In genomic region chr2:10765914-10766313, GRCh38 we compare ENCODE assay signal across 18 cellular contexts. TPM values are rescaled to one million over a fixed set of nuclear protein-coding genes. Genes with fewer than 3 reads are reported as not detected.
DNase-seq lines count a peak whose midpoint lies in the region; ATAC-seq, FAIRE-seq and TF ChIP-seq lines count a peak whose summit lies in the region.
"Had no signal": no experiment of that assay in that cellular context is flagged by ENCODE, and none has a peak within 500 bp of the region (broad histone marks: within the 10 kb centered on the region; RNA-seq: fewer than 3 reads in every experiment).

No MANE protein-coding gene starts in this region.

- 91% methylated on average over 12 of the region's 12 CpGs for WGBS in hepatocyte (ENCODE audit: low lambda C conversion rate, missing lambda C conversion rate)
- WGBS in sigmoid colon, 2 donors = 93 to 94% methylated on average over 12 of the region's 12 CpGs

- H3K9me2 ChIP-seq in PC-9 (ENCODE audit: insufficient read depth) (no peaks in the 10 kb centered on the region), hepatocyte (replicated peaks; ENCODE audit: insufficient read depth) (no peaks in the 10 kb centered on the region)

- no peaks in the 10 kb centered on the region for H3K79me2 ChIP-seq in PC-9 (ENCODE audit: low read depth)
- no peaks in the 10 kb centered on the region for H3K79me2 ChIP-seq in hepatocyte

- H3K4me3 ChIP-seq in PC-9 = no peak overlapping the region
- H3K4me3 ChIP-seq in hepatocyte = no peak overlapping the region
- H3K4me3 ChIP-seq in sigmoid colon = no peak overlapping the region
- H3K4me3 ChIP-seq in upper lobe of right lung = no peak overlapping the region
- H3K4me3 ChIP-seq: BLaER1 treated with 17β-estradiol and CSF1 and Interleukin-3, amounts not matched to agents 10 nM and 100 nM; GM23338 had no signal

- CTCF ChIA-PET in PC-9 (lab: Charles Lee) = no interaction called here

- TF ChIP-seq CTCF in D721Med (IDR thresholded peaks at IDR 0.05; ENCODE audit: insufficient read depth, missing control alignments) (no peak), PC-9 (conservative IDR thresholded peaks at IDR 0.05) (no peak), hepatocyte (IDR thresholded peaks at IDR 0.05; ENCODE audit: poor library complexity) (no peak), sigmoid colon (IDR thresholded peaks at IDR 0.05) (no peak), upper lobe of right lung (IDR thresholded peaks at IDR 0.05) (no peak)

- POLR2A ChIA-PET in PC-9 (lab: Charles Lee; ENCODE audit: unreplicated experiment) = no interaction called here

- DNase-seq in D721Med (ENCODE audit: insufficient read length, low spot score) = peak; percentile 10
- no peak for DNase-seq in PC-9
- no peak for DNase-seq in hepatocyte (ENCODE audit: low spot score)
- peak; percentile 40 for DNase-seq in sigmoid colon
- DNase-seq in upper lobe of right lung = no peak
- no peak for DNase-seq in stimulated activated CD4-positive, alpha-beta T cell treated with anti-CD3 and anti-CD28 coated beads, Interleukin-4, amount 100 ng/mL, for 1 hour
- no peak for DNase-seq in D341Med (ENCODE audit: low spot score)
- DNase-seq in hypothalamus (lab: John Stamatoyannopoulos, UW) = no peak
- DNase-seq: CD8-positive, alpha-beta T cell; DMS153; DMS79; GDM1; HCEC 1CT; HFFc6 had no signal

- BruUV-seq in PC-9 (replicated peaks; lab: Mats Ljungman, UMichigan) = no TSS peak

- H3K27me3 ChIP-seq in PC-9 (ENCODE audit: insufficient read depth, low read depth) (no peaks in the 10 kb centered on the region), hepatocyte (no peaks in the 10 kb centered on the region), sigmoid colon (no peaks in the 10 kb centered on the region), upper lobe of right lung (no peaks in the 10 kb centered on the region)
- H3K27me3 ChIP-seq: BLaER1 treated with 17β-estradiol and CSF1 and Interleukin-3, amounts not matched to agents 10 nM and 100 nM had no signal

- ATAC-seq in upper lobe of right lung = no peak
- ATAC-seq: CD8-positive, alpha-beta T cell; GM23338; HepG2 had no signal

- no peaks in the 10 kb centered on the region for H3K9me3 ChIP-seq in PC-9 (ENCODE audit: insufficient read depth, low read depth)
- H3K9me3 ChIP-seq in hepatocyte (ENCODE audit: low read depth) = no peaks in the 10 kb centered on the region
- no peaks in the 10 kb centered on the region for H3K9me3 ChIP-seq in sigmoid colon
- H3K9me3 ChIP-seq in upper lobe of right lung = no peaks in the 10 kb centered on the region
- H3K9me3 ChIP-seq: BLaER1 treated with 17β-estradiol and CSF1 and Interleukin-3, amounts not matched to agents 10 nM and 100 nM had no signal

- TF ChIP-seq EP300 in sigmoid colon (IDR thresholded peaks at IDR 0.05) = no peak

- no peak overlapping the region for H2AFZ ChIP-seq in PC-9
- no peak overlapping the region for H2AFZ ChIP-seq in hepatocyte
- H2AFZ ChIP-seq: GM23338 had no signal

- H3K4me1 ChIP-seq in PC-9 (replicated peaks; ENCODE audit: insufficient read depth) (peaks cover 12% of the 10 kb centered on the region), hepatocyte (ENCODE audit: insufficient read depth) (no peaks in the 10 kb centered on the region), sigmoid colon (no peaks in the 10 kb centered on the region), upper lobe of right lung (no peaks in the 10 kb centered on the region)

- no peaks in the 10 kb centered on the region for H4K20me1 ChIP-seq in PC-9 (ENCODE audit: insufficient read depth)
- no peaks in the 10 kb centered on the region for H4K20me1 ChIP-seq in hepatocyte (ENCODE audit: insufficient read depth, poor library complexity, severe bottlenecking)

- H3F3A ChIP-seq in PC-9 (ENCODE audit: insufficient read depth, low read depth) = peaks cover 4% of the 10 kb centered on the region; the same call in 1 of the 2 replicates

- no peak for TF ChIP-seq POLR2A in sigmoid colon (IDR thresholded peaks at IDR 0.05)

- FAIRE-seq in D721Med (lab: Jason Lieb, UNC) = no peak
- FAIRE-seq: H54, HepG2 had no signal

- H3K27ac ChIP-seq in PC-9 (no peak overlapping the region), hepatocyte (peak overlapping the region; percentile 37), sigmoid colon (no peak overlapping the region), upper lobe of right lung (no peak overlapping the region)
- H3K27ac ChIP-seq: BLaER1 treated with 17β-estradiol and CSF1 and Interleukin-3, amounts not matched to agents 10 nM and 100 nM had no signal

- H3K36me3 ChIP-seq in PC-9 (ENCODE audit: low read depth) (no peaks in the 10 kb centered on the region), hepatocyte (replicated peaks; ENCODE audit: insufficient read depth, low read depth) (no peaks in the 10 kb centered on the region), sigmoid colon (no peaks in the 10 kb centered on the region), upper lobe of right lung (no peaks in the 10 kb centered on the region)
- H3K36me3 ChIP-seq: BLaER1 treated with 17β-estradiol and CSF1 and Interleukin-3, amounts not matched to agents 10 nM and 100 nM had no signal

- H3K4me2 ChIP-seq in PC-9 = peak overlapping the region; percentile 30
- no peak overlapping the region for H3K4me2 ChIP-seq in hepatocyte
- H3K4me2 ChIP-seq: GM23338 had no signal

- intact Hi-C loops in PC-9 (cut with micrococcal nuclease; ENCODE audit: unreplicated experiment) (no loop called here), sigmoid colon (cut with DNase I) (no loop called here), upper lobe of right lung (cut with DNase I) (no loop called here)

RNA-seq across cellular contexts. Expression of gene ATP6V1C2, which starts 44.5 kb away (rescaled TPM):
- total RNA-seq in PC-9 (2021) (not detected in 2 replicates), hepatocyte (0.32 and 0.57 TPM in 2 replicates), sigmoid colon (under 1 TPM in 1 of 4 donors, not detected in 3; 0.55 TPM), upper lobe of right lung (not detected)
- polyA plus RNA-seq in hepatocyte (1.3 and 2.0 TPM in 2 replicates), sigmoid colon (under 1 TPM; under 0.01 to 0.93 (median 0.23) TPM)
- total RNA-seq: CD8-positive, alpha-beta T cell; HFFc6 had no signal

RNA-seq across cellular contexts. Expression of gene PDIA6, which starts 46.7 kb away (rescaled TPM):
- 127 and 170 TPM in 2 replicates for total RNA-seq in PC-9 (2021)
- total RNA-seq in hepatocyte = 507 and 515 TPM in 2 replicates
- 715 and 766 TPM in 2 replicates for polyA plus RNA-seq in hepatocyte
- total RNA-seq in sigmoid colon = 10 to 100 TPM; 57.3 to 90.3 (median 81.0) TPM
- 100 to 1,000 TPM in 1 of 3 donors, 10 to 100 TPM in 2; 31.8 to 211 (median 64.0) TPM for polyA plus RNA-seq in sigmoid colon
- total RNA-seq in upper lobe of right lung = 180 TPM

Comparison
In these comparisons a context has a peak if more than half of its experiments do, and no peak if none do; other contexts are left out.
1. DNase-seq: peak in D721Med (single experiment) and sigmoid colon (single experiment); none in PC-9 (0 of 2), hepatocyte (single experiment), upper lobe of right lung (single experiment), stimulated activated CD4-positive, alpha-beta T cell treated with anti-CD3 and anti-CD28 coated beads, Interleukin-4, amount 100 ng/mL, for 1 hour (single experiment), D341Med (single experiment) and hypothalamus (0 of 51).